In genomic region chr1:177170756-177171535, GRCh38 we compare ENCODE assay signal across 8 cellular contexts. TPM values are rescaled to one million over a fixed set of nuclear protein-coding genes. Genes with fewer than 3 reads are reported as not detected.
A peak's percentile ranks its signal among the peaks of the same experiment; 100 is the strongest.
DNase-seq lines count a peak whose midpoint lies in the region; TF ChIP-seq lines count a peak whose summit lies in the region.

Gene BRINP2 (plus strand): TSS chr1:177170958. CDS start chr1:177229877, 58,919 bp downstream.

- no peak for TF ChIP-seq CTCF in stomach (IDR thresholded peaks at IDR 0.05)

- H3K9me3 ChIP-seq in stomach (no peaks in the 10 kb centered on the region), SJCRH30 (replicated peaks) (no peaks in the 10 kb centered on the region)

- H3K36me3 ChIP-seq in stomach (no peaks in the 10 kb centered on the region), SJCRH30 (no peaks in the 10 kb centered on the region)

- peak; percentile 5 for DNase-seq in stimulated activated CD4-positive, alpha-beta T cell treated with anti-CD3 and anti-CD28 coated beads, Interleukin-15, amount 100 ng/mL, for 24 hours
- DNase-seq in stimulated activated CD4-positive, alpha-beta T cell treated with anti-CD3 and anti-CD28 coated beads, Interleukin-4, amount 100 ng/mL, for 1 hour = no peak
- peak; percentile 92 for DNase-seq in NCI-H1105 treated with DMSO at 0.1 percent for 48 hours (lab: John Stamatoyannopoulos, UW)
- peak; percentile 81 for DNase-seq in astrocyte of the hippocampus (ENCODE audit: low read depth, low spot score)
- DNase-seq in iPS-NIHi7 (ENCODE audit: extremely low spot score) = peak; percentile 87
- peak; percentile 56 for DNase-seq in stomach
- no peak for DNase-seq in NOMO-1 treated with DMSO at 0.1 percent for 48 hours (lab: John Stamatoyannopoulos, UW; ENCODE audit: unreplicated experiment)
- DNase-seq in SJCRH30 = no peak

- H3K4me1 ChIP-seq in stomach = peaks cover 10 to 15% (median 13%) of the 10 kb centered on the region in 4 donors
- H3K4me1 ChIP-seq in SJCRH30 = no peaks in the 10 kb centered on the region

- H3K4me3 ChIP-seq in stomach = peak within 1 kb of the TSS; percentile 28 to 45 (median 37)
- H3K4me3 ChIP-seq in SJCRH30 = no peak within 1 kb of the TSS

- peaks cover 13 to 80% (median 43%) of the 10 kb centered on the region in 3 donors for H3K27me3 ChIP-seq in stomach
- no peaks in the 10 kb centered on the region for H3K27me3 ChIP-seq in SJCRH30

- intact Hi-C loops in stomach (cut with DNase I; ENCODE audit: low total_unique reads) = no loop called here

- no peak for TF ChIP-seq EP300 in stomach (IDR thresholded peaks at IDR 0.05)

- H3K27ac ChIP-seq in stomach = no peak within 1 kb of the TSS
- H3K27ac ChIP-seq in SJCRH30 = no peak within 1 kb of the TSS

- 2 to 6% (median 4%) methylated on average over 31 to 49 of the region's 49 CpGs for WGBS in stomach, 5 donors

- TF ChIP-seq POLR2A in stomach (IDR thresholded peaks at IDR 0.05) = no peak

RNA-seq across cellular contexts. Expression of gene BRINP2, which starts in this region (rescaled TPM):
- under 1 TPM in 1 of 5 donors, not detected in 4; 0.55 TPM for total RNA-seq in stomach
- under 1 TPM in 2 of 3 donors, not detected in 1; 0.08 to 0.15 TPM for polyA plus RNA-seq in stomach
- total RNA-seq in SJCRH30 (2014; rRNA removed; shearing (Covaris generic)) = not detected in 2 replicates

Comparison
In these comparisons a context has a peak if more than half of its experiments do, and no peak if none do; other contexts are left out.
1. DNase-seq: peak in stimulated activated CD4-positive, alpha-beta T cell treated with anti-CD3 and anti-CD28 coated beads, Interleukin-15, amount 100 ng/mL, for 24 hours (single experiment), NCI-H1105 treated with DMSO at 0.1 percent for 48 hours (single experiment), astrocyte of the hippocampus (single experiment) and iPS-NIHi7 (single experiment); none in stimulated activated CD4-positive, alpha-beta T cell treated with anti-CD3 and anti-CD28 coated beads, Interleukin-4, amount 100 ng/mL, for 1 hour (single experiment), NOMO-1 treated with DMSO at 0.1 percent for 48 hours (single experiment) and SJCRH30 (0 of 2).
2. Peak in DNase-seq and H3K4me3 ChIP-seq in stomach; RNA of the gene not detected or under 1 TPM.